ENCODE assay signal across 9 cellular contexts in genomic region chr14:58639842-58640484, GRCh38. TPM values are rescaled to one million over a fixed set of nuclear protein-coding genes. Genes with fewer than 3 reads are reported as not detected.
A peak's percentile ranks its signal among the peaks of the same experiment; 100 is the strongest.
DNase-seq lines count a peak whose midpoint lies in the region; ATAC-seq and TF ChIP-seq lines count a peak whose summit lies in the region.
"Had no signal": no experiment of that assay in that cellular context is flagged by ENCODE, and none has a peak within 500 bp of the region (broad histone marks: within the 10 kb centered on the region; RNA-seq: fewer than 3 reads in every experiment).

No MANE protein-coding gene starts in this region.

- H3K27ac Mint-ChIP-seq in activated naive CD4-positive, alpha-beta T cell treated with anti-CD3 and anti-CD28 coated beads, Interleukin-2, amount 50 U/mL, for 24 hours = no peak overlapping the region
- H3K27ac Mint-ChIP-seq in T-helper 17 cell = no peak overlapping the region
- H3K27ac Mint-ChIP-seq in neural crest cell (ENCODE audit: unreplicated experiment) = no peak overlapping the region

- TF ChIP-seq CTCF in fibroblast of villous mesenchyme (IDR thresholded peaks at IDR 0.05; ENCODE audit: insufficient read depth, low read depth, low read length) (peak; percentile 66), neural crest cell (conservative IDR thresholded peaks at IDR 0.05) (peak; percentile 64)

- DNase-seq in activated naive CD4-positive, alpha-beta T cell treated with anti-CD3 and anti-CD28 coated beads, Interleukin-2, amount 50 U/mL, for 16 hours = no peak
- DNase-seq in NCI-H1092 (lab: John Stamatoyannopoulos, UW) (peak; percentile 79), T-helper 17 cell (no peak), fibroblast of villous mesenchyme (ENCODE audit: low read depth) (peak; percentile 84), neural crest cell (ENCODE audit: low read depth, low spot score) (peak; percentile 34)

- peaks cover 2% of the 10 kb centered on the region for H3K36me3 Mint-ChIP-seq in activated naive CD4-positive, alpha-beta T cell treated with anti-CD3 and anti-CD28 coated beads, Interleukin-2, amount 50 U/mL, for 24 hours
- H3K36me3 Mint-ChIP-seq in T-helper 17 cell (ENCODE audit: low read depth) (peaks cover 9% of the 10 kb centered on the region), neural crest cell (ENCODE audit: low read depth) (peaks cover under 1% of the 10 kb centered on the region)

- H3K9me3 ChIP-seq in T-helper 17 cell (ENCODE audit: control insufficient read depth, low read length, poor library complexity, severe bottlenecking) = no peaks in the 10 kb centered on the region
- H3K9me3 ChIP-seq: neutrophil had no signal

- H3K9me3 Mint-ChIP-seq in activated naive CD4-positive, alpha-beta T cell treated with anti-CD3 and anti-CD28 coated beads, Interleukin-2, amount 50 U/mL, for 24 hours = no peaks in the 10 kb centered on the region
- no peaks in the 10 kb centered on the region for H3K9me3 Mint-ChIP-seq in neural crest cell

- ATAC-seq in T-helper 17 cell (no peak), GM19324 (IDR thresholded peaks at IDR 0.05; ENCODE audit: low FRiP score, unreplicated experiment) (no peak), GM21737 (IDR thresholded peaks at IDR 0.05; ENCODE audit: unreplicated experiment) (no peak)

- H3K4me1 Mint-ChIP-seq in activated naive CD4-positive, alpha-beta T cell treated with anti-CD3 and anti-CD28 coated beads, Interleukin-2, amount 50 U/mL, for 24 hours = peaks cover 61% of the 10 kb centered on the region
- H3K4me1 Mint-ChIP-seq in T-helper 17 cell (peaks cover 11% of the 10 kb centered on the region), neural crest cell (peaks cover 41% of the 10 kb centered on the region)

- H3K4me3 Mint-ChIP-seq in activated naive CD4-positive, alpha-beta T cell treated with anti-CD3 and anti-CD28 coated beads, Interleukin-2, amount 50 U/mL, for 24 hours = peak overlapping the region; percentile 88
- peak overlapping the region; percentile 83 for H3K4me3 Mint-ChIP-seq in T-helper 17 cell
- peak overlapping the region; percentile 91 for H3K4me3 Mint-ChIP-seq in neural crest cell

- peaks cover 1% of the 10 kb centered on the region for H3K27me3 Mint-ChIP-seq in activated naive CD4-positive, alpha-beta T cell treated with anti-CD3 and anti-CD28 coated beads, Interleukin-2, amount 50 U/mL, for 24 hours
- peaks cover 62% of the 10 kb centered on the region for H3K27me3 Mint-ChIP-seq in T-helper 17 cell
- H3K27me3 Mint-ChIP-seq in neural crest cell (ENCODE audit: low read depth) = peaks cover 38% of the 10 kb centered on the region

- peak overlapping the region; percentile 72 for H3K4me3 ChIP-seq in fibroblast of villous mesenchyme (ENCODE audit: low read depth, low read length)

RNA-seq across cellular contexts. Expression of gene DACT1, which starts 2.2 kb away (rescaled TPM):
- total RNA-seq in T-helper 17 cell (1 to 10 TPM in 1 of 2 donors, under 1 TPM in 1; 0.91 to 1.8 TPM), fibroblast of villous mesenchyme (6.9 and 35.8 TPM in 2 replicates), neural crest cell (4.9 and 5.2 TPM in 2 replicates)

Comparison
In these comparisons a context has a peak if more than half of its experiments do, and no peak if none do; other contexts are left out.
1. DNase-seq: peak in NCI-H1092 (single experiment), fibroblast of villous mesenchyme (single experiment) and neural crest cell (single experiment); none in activated naive CD4-positive, alpha-beta T cell treated with anti-CD3 and anti-CD28 coated beads, Interleukin-2, amount 50 U/mL, for 16 hours (single experiment) and T-helper 17 cell (0 of 3).
2. Peak in every context shown above with its lines, with median percentiles within 50 percentile points of each other: H3K4me3 Mint-ChIP-seq.